In the genomic region with DNA sequence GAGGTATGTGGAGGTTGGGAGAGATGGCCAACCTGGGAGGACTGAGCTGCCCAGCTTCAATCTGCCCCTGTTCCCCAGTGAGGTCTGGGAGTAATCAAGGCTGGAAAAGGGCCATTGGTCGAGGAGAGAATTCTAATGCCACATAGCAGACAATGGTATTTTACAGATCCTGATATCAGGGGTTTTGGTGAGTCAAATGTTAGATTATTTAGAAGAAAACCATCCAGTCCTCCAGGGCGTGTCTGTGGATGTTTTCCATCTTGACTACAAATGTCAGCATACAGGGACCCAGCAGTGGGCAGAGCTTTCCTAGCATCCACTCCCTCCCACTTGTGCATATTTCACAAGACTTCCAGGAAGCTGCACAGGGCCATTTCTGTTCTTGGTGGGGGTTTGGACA, we compare ENCODE assay signal across 23 cellular contexts.
DNase-seq lines count a peak whose midpoint lies in the region; ATAC-seq and TF ChIP-seq lines count a peak whose summit lies in the region.
"Had no signal": no experiment of that assay in that cellular context is flagged by ENCODE, and none has a peak within 500 bp of the region (broad histone marks: within the 10 kb centered on the region; RNA-seq: fewer than 3 reads in every experiment).

No MANE protein-coding gene starts in this region.

- no peak for TF ChIP-seq CTCF in AG09319 (IDR thresholded peaks at IDR 0.05; ENCODE audit: low read depth, low read length)
- TF ChIP-seq CTCF in foreskin fibroblast (IDR thresholded peaks at IDR 0.05; ENCODE audit: low read depth, low read length), result no peak

- H3K4me3 ChIP-seq in foreskin fibroblast (ENCODE audit: low read depth in 1 of 2, low read length in 2 of 2), result no peak overlapping the region
- H3K4me3 ChIP-seq: esophagus squamous epithelium, skin epidermis, stomach had no signal

- intact Hi-C loops in left colon (cut with DNase I, micrococcal nuclease), result no loop called here

- H3K27me3 Mint-ChIP-seq in activated T-helper 17 cell treated with anti-CD3 and anti-CD28 coated beads, Interleukin-2, amount 50 U/mL, for 72 hours, result no peaks in the 10 kb centered on the region
- H3K27me3 Mint-ChIP-seq: activated naive CD8-positive, alpha-beta T cell treated with anti-CD3 and anti-CD28 coated beads, Interleukin-2, amount 50 U/mL, for 24 hours; central memory CD8-positive, alpha-beta T cell; T-helper 17 cell had no signal

- H3K27ac Mint-ChIP-seq in activated T-helper 17 cell treated with anti-CD3 and anti-CD28 coated beads, Interleukin-2, amount 50 U/mL, for 72 hours, result peak overlapping the region; percentile 25
- H3K27ac Mint-ChIP-seq: activated naive CD8-positive, alpha-beta T cell treated with anti-CD3 and anti-CD28 coated beads, Interleukin-2, amount 50 U/mL, for 24 hours; naive thymus-derived CD8-positive, alpha-beta T cell; T-helper 17 cell had no signal

- no peak overlapping the region for H3K4me3 Mint-ChIP-seq in activated T-helper 17 cell treated with anti-CD3 and anti-CD28 coated beads, Interleukin-2, amount 50 U/mL, for 72 hours
- H3K4me3 Mint-ChIP-seq: activated naive CD8-positive, alpha-beta T cell treated with anti-CD3 and anti-CD28 coated beads, Interleukin-2, amount 50 U/mL, for 24 hours; central memory CD8-positive, alpha-beta T cell; naive thymus-derived CD8-positive, alpha-beta T cell; T-helper 17 cell had no signal

- H3K9me3 Mint-ChIP-seq in activated T-helper 17 cell treated with anti-CD3 and anti-CD28 coated beads, Interleukin-2, amount 50 U/mL, for 72 hours, result no peaks in the 10 kb centered on the region
- H3K9me3 Mint-ChIP-seq: activated naive CD8-positive, alpha-beta T cell treated with anti-CD3 and anti-CD28 coated beads, Interleukin-2, amount 50 U/mL, for 24 hours; central memory CD8-positive, alpha-beta T cell; naive thymus-derived CD8-positive, alpha-beta T cell had no signal

- DNase-seq in AG09319 (ENCODE audit: extremely low read depth, low read depth), result peak; percentile 77
- peak; percentile 52 for DNase-seq in HS-27A (ENCODE audit: low read depth)
- peak; percentile 31 to 64 for DNase-seq in foreskin fibroblast
- no peak for DNase-seq in SKM-1 treated with dmso at 0.1 percent for 144 hours (lab: John Stamatoyannopoulos, UW; ENCODE audit: unreplicated experiment)
- DNase-seq in NOMO-1 treated with DMSO at 0.1 percent for 48 hours (lab: John Stamatoyannopoulos, UW; ENCODE audit: unreplicated experiment), result no peak
- DNase-seq in left colon, result no peak
- DNase-seq: activated CD4-positive, CD25-positive, alpha-beta regulatory T cell treated with anti-CD3 and anti-CD28 coated beads, Interleukin-2, amount 50 U/mL, for 72 hours; activated naive CD8-positive, alpha-beta T cell treated with anti-CD3 and anti-CD28 coated beads, Interleukin-2, amount 50 U/mL, for 24 hours; Calu3; effector memory CD4-positive, alpha-beta T cell; esophagus squamous epithelium; hippocampal formation; mammary epithelial cell; naive thymus-derived CD8-positive, alpha-beta T cell; NCI-H187 treated with DMSO at 0.1 percent for 48 hours; NCI-H446; stimulated activated CD4-positive, alpha-beta T cell treated with anti-CD3 and anti-CD28 coated beads, Interleukin-2, amount 100 ng/mL, for 48 hours; stomach; T-helper 17 cell had no signal

- peaks cover 16% of the 10 kb centered on the region for H3K4me1 Mint-ChIP-seq in activated T-helper 17 cell treated with anti-CD3 and anti-CD28 coated beads, Interleukin-2, amount 50 U/mL, for 72 hours
- H3K4me1 Mint-ChIP-seq: central memory CD8-positive, alpha-beta T cell had no signal

- ATAC-seq in activated T-helper 17 cell treated with anti-CD3 and anti-CD28 coated beads, Interleukin-2, amount 50 U/mL, for 72 hours (replicated peaks), result no peak
- ATAC-seq in HG02798 (IDR thresholded peaks at IDR 0.05; ENCODE audit: poor library complexity, unreplicated experiment), result no peak
- ATAC-seq in left colon, result no peak
- ATAC-seq: activated naive CD8-positive, alpha-beta T cell treated with anti-CD3 and anti-CD28 coated beads, Interleukin-2, amount 50 U/mL, for 24 hours; naive thymus-derived CD8-positive, alpha-beta T cell; T-helper 17 cell had no signal

- no peaks in the 10 kb centered on the region for H3K36me3 Mint-ChIP-seq in activated T-helper 17 cell treated with anti-CD3 and anti-CD28 coated beads, Interleukin-2, amount 50 U/mL, for 72 hours (ENCODE audit: low read depth)
- H3K36me3 Mint-ChIP-seq: naive thymus-derived CD8-positive, alpha-beta T cell had no signal

Comparison
In these comparisons a context has a peak if more than half of its experiments do, and no peak if none do; other contexts are left out.
1. DNase-seq: peak in AG09319 (single experiment), HS-27A (single experiment) and foreskin fibroblast (2 of 2); none in SKM-1 treated with dmso at 0.1 percent for 144 hours (single experiment), NOMO-1 treated with DMSO at 0.1 percent for 48 hours (single experiment) and left colon (0 of 2).